Comparison of ENCODE assay signal across 8 cellular contexts in genomic region chr16:69330286-69331109, GRCh38. TPM values are rescaled to one million over a fixed set of nuclear protein-coding genes. Genes with fewer than 3 reads are reported as not detected.
DNase-seq lines count a peak whose midpoint lies in the region; FAIRE-seq and TF ChIP-seq lines count a peak whose summit lies in the region.

PDF (minus strand) TSS chr16:69330588; CDS start chr16:69330570, 18 bp downstream.

- H3K27me3 ChIP-seq in HAP-1 (ENCODE audit: low read depth) (no peaks in the 10 kb centered on the region), MG63 (no peaks in the 10 kb centered on the region)

- no peaks in the 10 kb centered on the region for H3K27me3 Mint-ChIP-seq in nephron progenitor cell (ENCODE audit: low read depth, poor library complexity)
- H3K27me3 Mint-ChIP-seq in stimulated activated naive CD8-positive, alpha-beta T cell treated with anti-CD3 and anti-CD28 coated beads, Interleukin-15, Interleukin-2, amounts not matched to agents 100 ng/mL and 50 ng/mL, for 24 hours, result no peaks in the 10 kb centered on the region

- H3K9me3 ChIP-seq in HAP-1 (no peaks in the 10 kb centered on the region), MG63 (no peaks in the 10 kb centered on the region)

- H3K4me1 ChIP-seq in HAP-1, result peaks cover 20% of the 10 kb centered on the region

- H3K4me3 ChIP-seq in HAP-1 (peak within 1 kb of the TSS; percentile 79), MG63 (peak within 1 kb of the TSS; percentile 67)

- H3K4me1 Mint-ChIP-seq in nephron progenitor cell, result peaks cover 37% of the 10 kb centered on the region
- H3K4me1 Mint-ChIP-seq in stimulated activated naive CD8-positive, alpha-beta T cell treated with anti-CD3 and anti-CD28 coated beads, Interleukin-15, Interleukin-2, amounts not matched to agents 100 ng/mL and 50 ng/mL, for 24 hours (ENCODE audit: low read depth), result peaks cover 45% of the 10 kb centered on the region

- peak within 1 kb of the TSS; percentile 95 for H3K27ac Mint-ChIP-seq in nephron progenitor cell
- peak within 1 kb of the TSS; percentile 91 for H3K27ac Mint-ChIP-seq in stimulated activated naive CD8-positive, alpha-beta T cell treated with anti-CD3 and anti-CD28 coated beads, Interleukin-15, Interleukin-2, amounts not matched to agents 100 ng/mL and 50 ng/mL, for 24 hours

- H3K36me3 ChIP-seq in HAP-1 (replicated peaks) (peaks cover 78% of the 10 kb centered on the region), MG63 (peaks cover 47% of the 10 kb centered on the region)

- H3K9me3 Mint-ChIP-seq in nephron progenitor cell, result no peaks in the 10 kb centered on the region
- H3K9me3 Mint-ChIP-seq in stimulated activated naive CD8-positive, alpha-beta T cell treated with anti-CD3 and anti-CD28 coated beads, Interleukin-15, Interleukin-2, amounts not matched to agents 100 ng/mL and 50 ng/mL, for 24 hours, result no peaks in the 10 kb centered on the region

- peak; percentile 60 for FAIRE-seq in G401.6 (lab: Jason Lieb, UNC)

- TF ChIP-seq CTCF in nephron progenitor cell (IDR thresholded peaks at IDR 0.05), result no peak

- in situ Hi-C loops in HAP-1 (cut with MboI; ENCODE audit: low sequenced_read_pairs), result no loop called here

- peak; percentile 94 to 97 for DNase-seq in HAP-1 (ENCODE audit: low spot score in 2 of 2)
- DNase-seq in MG63, result peak; percentile 93
- peak; percentile 86 to 95 for DNase-seq in SHP77 (lab: John Stamatoyannopoulos, UW)
- peak; percentile 81 for DNase-seq in activated gamma-delta T cell (lab: John Stamatoyannopoulos, UW)
- peak; percentile 87 for DNase-seq in fibroblast of the conjunctiva (ENCODE audit: low read depth)
- DNase-seq in nephron progenitor cell, result peak; percentile 94

- H3K4me3 Mint-ChIP-seq in nephron progenitor cell, result peak within 1 kb of the TSS; percentile 86
- peak within 1 kb of the TSS; percentile 90 for H3K4me3 Mint-ChIP-seq in stimulated activated naive CD8-positive, alpha-beta T cell treated with anti-CD3 and anti-CD28 coated beads, Interleukin-15, Interleukin-2, amounts not matched to agents 100 ng/mL and 50 ng/mL, for 24 hours

- peaks cover 53% of the 10 kb centered on the region for H3K36me3 Mint-ChIP-seq in nephron progenitor cell (ENCODE audit: low read depth)
- H3K36me3 Mint-ChIP-seq in stimulated activated naive CD8-positive, alpha-beta T cell treated with anti-CD3 and anti-CD28 coated beads, Interleukin-15, Interleukin-2, amounts not matched to agents 100 ng/mL and 50 ng/mL, for 24 hours (ENCODE audit: low read depth), result peaks cover 62% of the 10 kb centered on the region

RNA-seq across cellular contexts. Expression of gene PDF, which starts in this region (rescaled TPM):
- total RNA-seq in MG63 (2014; rRNA removed; shearing (Covaris generic); ENCODE audit: low replicate concordance), result 9.1 and 28.5 TPM in 2 replicates

Comparison
In these comparisons a context has a peak if more than half of its experiments do, and no peak if none do; other contexts are left out.
1. Peak in every context shown above with its lines: DNase-seq and H3K4me3 ChIP-seq.